ENCODE assay signal across 25 cellular contexts in the genomic region with DNA sequence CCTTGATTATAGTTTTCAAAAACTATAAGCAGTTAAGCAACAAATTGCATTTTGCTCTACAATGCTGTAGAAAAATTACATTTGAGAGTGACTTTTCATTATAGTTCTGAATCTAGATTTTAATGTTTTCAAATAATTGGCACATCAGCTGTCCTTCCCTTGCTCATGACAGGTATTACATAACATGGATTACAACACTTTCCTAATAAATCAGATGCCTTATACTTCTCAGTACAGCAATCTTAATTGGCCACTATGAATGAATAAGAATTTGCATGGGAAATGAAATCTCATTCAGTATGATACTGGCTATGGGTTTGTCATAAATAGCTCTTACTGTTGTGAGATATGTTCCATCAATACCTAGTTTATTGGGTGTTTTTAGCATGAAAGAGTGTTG. TPM values are rescaled to one million over a fixed set of nuclear protein-coding genes. Genes with fewer than 3 reads are reported as not detected.
DNase-seq lines count a peak whose midpoint lies in the region; ATAC-seq, FAIRE-seq and TF ChIP-seq lines count a peak whose summit lies in the region.
"Had no signal": no experiment of that assay in that cellular context is flagged by ENCODE, and none has a peak within 500 bp of the region (broad histone marks: within the 10 kb centered on the region; RNA-seq: fewer than 3 reads in every experiment).

No MANE protein-coding gene starts in this region.

- H3K9me3 ChIP-seq in mammary epithelial cell (replicated peaks; ENCODE audit: insufficient read depth, low read length), result no peaks in the 10 kb centered on the region
- no peaks in the 10 kb centered on the region for H3K9me3 ChIP-seq in GM12878 (replicated peaks; ENCODE audit: control insufficient read depth, insufficient read depth, low read length)
- H3K9me3 ChIP-seq: A549, BE2C, Caco-2, SJSA1 had no signal

- DNase-seq in MCF 10A (ENCODE audit: unreplicated experiment) (peak; percentile 5), mammary epithelial cell (no peak), GM12878 (ENCODE audit: low read depth, low spot score) (no peak), left lobe of liver (ENCODE audit: low spot score) (no peak), foreskin melanocyte (no peak)
- DNase-seq in stimulated activated CD4-positive, alpha-beta T cell treated with anti-CD3 and anti-CD28 coated beads, Interleukin-12 subunit alpha, Interleukin-12 subunit beta, amount 100 ng/mL, for 4 hours, result no peak
- DNase-seq in stimulated activated CD4-positive, alpha-beta T cell treated with anti-CD3 and anti-CD28 coated beads, Interleukin-4, amount 100 ng/mL, for 24 hours, result no peak
- DNase-seq: BE2C; Caco-2; CD4-positive, CD25-positive, alpha-beta regulatory T cell; DMS 273 treated with DMSO at 0.1 percent for 48 hours; DMS79 treated with DMSO at 0.1 percent for 48 hours; MM.1S; NCI-H1105; NCI-H146; NCI-H2029 treated with DMSO at 0.1 percent for 48 hours; NCI-H226; NCI-H510A treated with DMSO at 0.1 percent for 48 hours; NCI-H774; NK-92 treated with Interleukin-12 subunit alpha and Interleukin-12 subunit beta, amount 100 ng/mL, for 24 hours had no signal

- H2AFZ ChIP-seq in mammary epithelial cell (ENCODE audit: low read depth, low read length) (no peak overlapping the region), GM12878 (ENCODE audit: control insufficient read depth, low read depth, low read length) (no peak overlapping the region)

- H3K79me2 ChIP-seq in mammary epithelial cell (ENCODE audit: insufficient read depth, low read length) (no peaks in the 10 kb centered on the region), GM12878 (ENCODE audit: control insufficient read depth, insufficient read depth, low read length) (no peaks in the 10 kb centered on the region)

- H3K27ac ChIP-seq in mammary epithelial cell (ENCODE audit: insufficient read depth, low read depth, low read length) (no peak overlapping the region), GM12878 (ENCODE audit: control insufficient read depth, insufficient read depth) (no peak overlapping the region)
- H3K27ac ChIP-seq: A549, SJSA1 had no signal

- TF ChIP-seq RAD21 in GM12878 (IDR thresholded peaks at IDR 0.05; ENCODE audit: insufficient read depth, low read depth, low read length), result no peak

- no peaks in the 10 kb centered on the region for H3K4me1 Mint-ChIP-seq in MCF 10A (ENCODE audit: insufficient read depth, unreplicated experiment)

- H3K27me3 ChIP-seq in mammary epithelial cell (ENCODE audit: insufficient read depth, low read length) (no peaks in the 10 kb centered on the region), GM12878 (replicated peaks in 1 of 2; ENCODE audit: control insufficient read depth in 2 of 2, insufficient read depth in 2 of 2, low read length in 1 of 2) (no peaks in the 10 kb centered on the region)
- H3K27me3 ChIP-seq: BE2C, SJSA1 had no signal

- SMC1A ChIA-PET in GM12878 (lab: Charles Lee; ENCODE audit: uncharacterized antibody, unreplicated experiment), result interaction anchor here (1.3 kb wide), 1 partner anchor 64 kb away, joined by 3 read pairs; no protein-coding TSS in a partner anchor

- in situ Hi-C loops in mammary epithelial cell (cut with MboI; ENCODE audit: low sequenced_read_pairs in 2 of 2) (no loop called here), GM12878 (cut with MboI) (no loop called here)

- H3K4me2 ChIP-seq in mammary epithelial cell (ENCODE audit: insufficient read depth, low read depth, low read length) (no peak overlapping the region), GM12878 (ENCODE audit: control insufficient read depth, insufficient read depth) (no peak overlapping the region)
- H3K4me2 ChIP-seq: A549 had no signal

- H3K36me3 ChIP-seq in mammary epithelial cell (ENCODE audit: insufficient read depth, low read length) (peaks cover 13% of the 10 kb centered on the region), GM12878 (ENCODE audit: control insufficient read depth in 2 of 2, insufficient read depth in 2 of 2, low read length in 1 of 2) (peaks cover 0 to 22% of the 10 kb centered on the region in 2 experiments; a peak in 3 of 4 replicates)

- peaks cover 48% of the 10 kb centered on the region for H3K36me3 Mint-ChIP-seq in MCF 10A (ENCODE audit: insufficient read depth, unreplicated experiment)

- H4K20me1 ChIP-seq in mammary epithelial cell (ENCODE audit: insufficient read depth, low read length) (no peaks in the 10 kb centered on the region), GM12878 (ENCODE audit: control insufficient read depth, insufficient read depth) (no peaks in the 10 kb centered on the region)

- peak; percentile 64 for FAIRE-seq in GM12878 (lab: Jason Lieb, UNC)
- FAIRE-seq: A549, GM12891, H54, RCC 7860 had no signal

- H3K4me3 Mint-ChIP-seq in MCF 10A (ENCODE audit: unreplicated experiment), result no peak overlapping the region
- H3K4me3 Mint-ChIP-seq: CD4-positive, CD25-positive, alpha-beta regulatory T cell had no signal

- H3K4me1 ChIP-seq in mammary epithelial cell (ENCODE audit: insufficient read depth, low read length), result no peaks in the 10 kb centered on the region
- no peaks in the 10 kb centered on the region for H3K4me1 ChIP-seq in GM12878 (ENCODE audit: control insufficient read depth, insufficient read depth, low read length)
- H3K4me1 ChIP-seq: A549, BE2C, Caco-2, SJSA1 had no signal

- TF ChIP-seq EP300 in GM12878 (IDR thresholded peaks at IDR 0.05; ENCODE audit: borderline replicate concordance in 1 of 2, control insufficient read depth in 1 of 2, low read depth in 2 of 2, low read length in 2 of 2), result no peak

- no peak for ATAC-seq in GM12878
- peak; percentile 54 for ATAC-seq in left lobe of liver
- ATAC-seq: A549 had no signal

- RAD21 ChIA-PET in GM12878 (lab: Charles Lee; ENCODE audit: unreplicated experiment), result no interaction called here

- no peak overlapping the region for H3K27ac Mint-ChIP-seq in MCF 10A (ENCODE audit: low read depth, unreplicated experiment)
- H3K27ac Mint-ChIP-seq: CD4-positive, CD25-positive, alpha-beta regulatory T cell had no signal

- H3K4me3 ChIP-seq in mammary epithelial cell (replicated peaks in 1 of 3; ENCODE audit: insufficient read depth in 1 of 3, low read depth in 2 of 3, low read length in 3 of 3) (no peak overlapping the region), GM12878 (no peak overlapping the region)
- H3K4me3 ChIP-seq: A549, SJSA1 had no signal

- H3K9me3 Mint-ChIP-seq in MCF 10A (ENCODE audit: unreplicated experiment), result no peaks in the 10 kb centered on the region
- H3K9me3 Mint-ChIP-seq: CD4-positive, CD25-positive, alpha-beta regulatory T cell had no signal

- BruUV-seq in MCF 10A (replicated peaks; lab: Mats Ljungman, UMichigan), result no TSS peak
- BruUV-seq in mammary epithelial cell (replicated peaks; lab: Mats Ljungman, UMichigan), result no TSS peak
- BruUV-seq in GM12878 (replicated peaks; lab: Mats Ljungman, UMichigan), result no TSS peak

- intact Hi-C loops in MCF 10A (cut with micrococcal nuclease) (no loop called here), mammary epithelial cell (cut with micrococcal nuclease) (no loop called here), GM12878 (cut with micrococcal nuclease; ENCODE audit: unreplicated experiment) (no loop called here)

- H3K9ac ChIP-seq in mammary epithelial cell (ENCODE audit: insufficient read depth, low read length), result no peak overlapping the region
- H3K9ac ChIP-seq in GM12878 (ENCODE audit: control insufficient read depth, insufficient read depth, low read length), result no peak overlapping the region

- dilution Hi-C loops in mammary epithelial cell (cut with HindIII; ENCODE audit: low sequenced_read_pairs), result no loop called here

- H3K27me3 Mint-ChIP-seq in MCF 10A (ENCODE audit: insufficient read depth, unreplicated experiment), result no peaks in the 10 kb centered on the region
- H3K27me3 Mint-ChIP-seq: CD4-positive, CD25-positive, alpha-beta regulatory T cell had no signal

- POLR2A ChIA-PET in MCF 10A (lab: Yijun Ruan, JAX) (interaction anchor here (1.0 kb wide), 1 partner anchor 30 kb away, joined by 4 read pairs; a partner anchor contains a TSS), GM12878 (lab: Charles Lee) (no interaction called here)

- TF ChIP-seq POLR2A in GM12878 (IDR thresholded peaks at IDR 0.05; ENCODE audit: low read depth, low read length), result no peak

- CTCF ChIA-PET in MCF 10A (lab: Yijun Ruan, JAX) (no interaction called here), mammary epithelial cell (lab: Charles Lee; ENCODE audit: low non-redundant PET) (no interaction called here), GM12878 (lab: Yijun Ruan, JAX) (interaction anchor here (1.4 kb wide), 1 partner anchor 101 kb away, joined by 3 read pairs; no protein-coding TSS in a partner anchor)

- TF ChIP-seq CTCF in MCF 10A (IDR thresholded peaks at IDR 0.05; ENCODE audit: unreplicated experiment) (no peak), mammary epithelial cell (conservative IDR thresholded peaks at IDR 0.05 in 1 of 2, IDR thresholded peaks at IDR 0.05 in 1 of 2; ENCODE audit: extremely low read depth in 1 of 2, insufficient read depth in 1 of 2, low read depth in 1 of 2, low read length in 2 of 2) (no peak), GM12878 (IDR thresholded peaks at IDR 0.05 in 2 of 3, conservative IDR thresholded peaks at IDR 0.05 in 1 of 3; ENCODE audit: control insufficient read depth in 2 of 3, extremely low read depth in 1 of 3, insufficient read depth in 1 of 3, low read depth in 3 of 3, low read length in 3 of 3) (no peak)

RNA-seq across cellular contexts. Expression of a gene that starts 29.9 kb away (rescaled TPM):
- 8.2 and 8.6 TPM in 2 replicates for total RNA-seq in MCF 10A (2022)
- 10 to 100 TPM in 1 of 2 donors, 1 to 10 TPM in 1; 8.0 to 10.7 TPM for total RNA-seq in mammary epithelial cell
- polyA plus RNA-seq in mammary epithelial cell, result 10.4 TPM
- polyA minus RNA-seq in mammary epithelial cell, result 14.1 TPM
- 14.5 and 16.3 TPM in 2 replicates for total RNA-seq in GM12878 (2013; cell fraction: nucleolus; rRNA removed)
- total RNA-seq in GM12878 (2014; rRNA removed), result 21.0 and 21.7 TPM in 2 replicates
- total RNA-seq in GM12878 (2014; rRNA removed; fragmentation: Illumina TruSeq; extraction: Trizol), result 15.4 and 16.8 TPM in 2 replicates
- 9.5 and 10.1 TPM in 2 replicates for total RNA-seq in GM12878 (2021)
- polyA plus RNA-seq in GM12878 (2011; ENCODE audit: low read depth), result 7.0 TPM
- 38.3 and 46.6 TPM in 2 replicates for polyA plus RNA-seq in GM12878 (2011; rRNA removed)
- 15.8 and 17.1 TPM in 2 replicates for polyA plus RNA-seq in GM12878 (2011; cell fraction: cytosol; rRNA removed)
- polyA plus RNA-seq in GM12878 (2011; cell fraction: nucleus; rRNA removed), result 23.4 and 26.1 TPM in 2 replicates
- 6.7 and 9.6 TPM in 2 replicates for polyA plus RNA-seq in GM12878 (2012)
- polyA plus RNA-seq in GM12878 (2014; fragmentation: Illumina TruSeq; extraction: Trizol), result 16.8 and 28.1 TPM in 2 replicates
- polyA plus RNA-seq in GM12878 (2014; fragmentation: Nextera tagmentation; extraction: Ambion mirVana), result 10 to 100 TPM; 16.2 to 18.4 TPM
- 15.3 and 16.5 TPM in 2 replicates for polyA plus RNA-seq in GM12878 (2014; rRNA removed)
- polyA plus RNA-seq in GM12878 (2016; fragmentation: Nextera tagmentation; extraction: Ambion mirVana), result 10 to 100 TPM; 16.4 to 17.3 TPM
- polyA minus RNA-seq in GM12878 (2011; rRNA and poly(A)+ RNA removed), result 29.3 and 37.2 TPM in 2 replicates
- 6.1 and 10.5 TPM in 2 replicates for polyA minus RNA-seq in GM12878 (2011; cell fraction: cytosol; rRNA and poly(A)+ RNA removed)
- 10.5 and 12.0 TPM in 2 replicates for polyA minus RNA-seq in GM12878 (2011; cell fraction: nucleus; rRNA and poly(A)+ RNA removed)
- total RNA-seq in left lobe of liver, result 1.8 TPM

RNA-seq across cellular contexts. Expression of a gene that starts 42.3 kb away (rescaled TPM):
- total RNA-seq in MCF 10A (2022), result 106 and 128 TPM in 2 replicates
- 100 to 1,000 TPM in 1 of 2 donors, 10 to 100 TPM in 1; 97.6 to 153 TPM for total RNA-seq in mammary epithelial cell
- polyA plus RNA-seq in mammary epithelial cell, result 47.4 TPM
- polyA minus RNA-seq in mammary epithelial cell, result 34.4 TPM
- total RNA-seq in GM12878 (2013; cell fraction: nucleolus; rRNA removed), result 58.7 and 59.2 TPM in 2 replicates
- total RNA-seq in GM12878 (2014; rRNA removed), result 28.4 and 34.2 TPM in 2 replicates
- total RNA-seq in GM12878 (2014; rRNA removed; fragmentation: Illumina TruSeq; extraction: Trizol), result 39.9 and 40.2 TPM in 2 replicates
- total RNA-seq in GM12878 (2021), result 22.3 and 22.7 TPM in 2 replicates
- 29.3 TPM for polyA plus RNA-seq in GM12878 (2011; ENCODE audit: low read depth)
- 45.7 and 73.9 TPM in 2 replicates for polyA plus RNA-seq in GM12878 (2011; rRNA removed)
- 15.7 and 20.0 TPM in 2 replicates for polyA plus RNA-seq in GM12878 (2011; cell fraction: cytosol; rRNA removed)
- 7.5 and 8.0 TPM in 2 replicates for polyA plus RNA-seq in GM12878 (2011; cell fraction: nucleus; rRNA removed)
- polyA plus RNA-seq in GM12878 (2012), result 37.1 and 42.4 TPM in 2 replicates
- 35.5 and 42.7 TPM in 2 replicates for polyA plus RNA-seq in GM12878 (2014; fragmentation: Illumina TruSeq; extraction: Trizol)
- polyA plus RNA-seq in GM12878 (2014; fragmentation: Nextera tagmentation; extraction: Ambion mirVana), result 10 to 100 TPM; 18.5 to 22.5 TPM
- polyA plus RNA-seq in GM12878 (2014; rRNA removed), result 21.9 and 27.0 TPM in 2 replicates
- 10 to 100 TPM; 33.8 to 35.5 TPM for polyA plus RNA-seq in GM12878 (2016; fragmentation: Nextera tagmentation; extraction: Ambion mirVana)
- polyA minus RNA-seq in GM12878 (2011; rRNA and poly(A)+ RNA removed), result 44.4 and 63.1 TPM in 2 replicates
- polyA minus RNA-seq in GM12878 (2011; cell fraction: cytosol; rRNA and poly(A)+ RNA removed), result 19.4 and 19.8 TPM in 2 replicates
- 10.4 and 14.0 TPM in 2 replicates for polyA minus RNA-seq in GM12878 (2011; cell fraction: nucleus; rRNA and poly(A)+ RNA removed)
- total RNA-seq in left lobe of liver, result 87.4 TPM
